In the genomic region with DNA sequence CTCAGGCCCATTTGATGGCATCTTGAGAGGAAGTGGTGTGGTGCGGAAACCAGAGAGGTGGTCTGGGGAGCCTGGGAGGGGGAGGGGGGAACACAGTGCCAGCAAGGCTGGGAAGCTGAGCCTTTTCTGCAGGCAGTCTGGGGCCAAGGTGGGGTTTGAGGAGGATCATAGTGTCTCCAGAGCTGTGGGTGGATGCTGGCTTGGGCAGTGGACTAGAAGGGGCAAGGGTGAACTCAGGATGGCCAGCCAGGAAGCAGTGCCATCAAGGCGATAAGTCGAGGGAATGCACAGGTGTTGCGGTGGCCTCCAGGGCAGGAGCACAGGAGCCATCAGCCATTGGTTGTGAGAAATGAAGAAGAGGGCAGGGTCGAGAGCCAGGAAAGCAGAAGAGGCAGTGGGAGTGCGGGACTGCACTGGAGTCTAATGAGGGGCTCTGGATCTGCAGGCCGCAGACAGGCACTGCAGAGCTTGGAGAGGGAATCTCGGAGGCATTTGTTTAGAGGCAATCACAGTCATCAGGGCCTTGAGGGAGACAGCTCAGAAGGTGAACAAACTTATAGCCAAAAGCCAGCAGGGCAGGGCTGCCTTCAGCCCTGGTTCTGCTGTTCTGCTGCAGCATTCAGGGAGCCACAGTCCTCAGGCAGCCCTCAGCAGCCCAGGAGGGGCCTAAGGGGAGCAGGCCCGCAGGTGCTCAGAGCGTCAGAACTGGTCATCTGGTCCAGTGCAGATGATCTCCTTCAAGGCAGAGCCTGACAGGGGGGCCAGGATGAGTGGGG, we compare ENCODE assay signal across 28 cellular contexts.
A peak's percentile ranks its signal among the peaks of the same experiment; 100 is the strongest.
DNase-seq lines count a peak whose midpoint lies in the region; ATAC-seq and TF ChIP-seq lines count a peak whose summit lies in the region.
"Had no signal": no experiment of that assay in that cellular context is flagged by ENCODE, and none has a peak within 500 bp of the region (broad histone marks: within the 10 kb centered on the region; RNA-seq: fewer than 3 reads in every experiment).

No MANE protein-coding gene starts in this region.

- no peak overlapping the region for H3K27ac ChIP-seq in RWPE2 (ENCODE audit: poor library complexity, severe bottlenecking)
- no peak overlapping the region for H3K27ac ChIP-seq in naive thymus-derived CD4-positive, alpha-beta T cell (ENCODE audit: low read depth, low read length)
- H3K27ac ChIP-seq in substantia nigra (ENCODE audit: low read depth, low read length, poor library complexity, severe bottlenecking), result peak overlapping the region; percentile 14
- H3K27ac ChIP-seq: lower lobe of right lung, RWPE1, upper lobe of left lung had no signal

- H3K9me3 Mint-ChIP-seq in naive thymus-derived CD4-positive, alpha-beta T cell, result peaks cover 0 to 9% (median 4%) of the 10 kb centered on the region in 11 donors
- H3K9me3 Mint-ChIP-seq in stimulated activated memory B cell treated with anti-CD40 and anti-IgM and Interleukin-4, amounts not matched to agents 10 μg/mL and 1 μg/mL and 100 μg/mL, for 72 hours, result peaks cover 5% of the 10 kb centered on the region

- H3K27me3 Mint-ChIP-seq in naive thymus-derived CD4-positive, alpha-beta T cell, result peaks cover 46 to 54% (median 49%) of the 10 kb centered on the region in 5 donors
- H3K27me3 Mint-ChIP-seq in stimulated activated memory B cell treated with anti-CD40 and anti-IgM and Interleukin-4, amounts not matched to agents 10 μg/mL and 1 μg/mL and 100 μg/mL, for 72 hours, result peaks cover 44% of the 10 kb centered on the region

- no peak for ATAC-seq in RWPE2 (ENCODE audit: low read depth)
- ATAC-seq in naive thymus-derived CD4-positive, alpha-beta T cell, result peak; percentile 16
- ATAC-seq in stimulated activated memory B cell treated with anti-CD40 and anti-IgM and Interleukin-4, amounts not matched to agents 10 μg/mL and 1 μg/mL and 100 μg/mL, for 72 hours, result no peak
- ATAC-seq: lower lobe of right lung, right cardiac atrium had no signal

- H3K4me3 ChIP-seq in RWPE2 (ENCODE audit: severe bottlenecking), result no peak overlapping the region
- H3K4me3 ChIP-seq in naive thymus-derived CD4-positive, alpha-beta T cell (ENCODE audit: low read length), result no peak overlapping the region
- H3K4me3 ChIP-seq: dorsolateral prefrontal cortex, lower lobe of right lung, upper lobe of left lung had no signal

- CTCF ChIA-PET in naive thymus-derived CD4-positive, alpha-beta T cell (lab: Charles Lee), result no interaction called here

- DNase-seq in activated CD8-positive, alpha-beta memory T cell treated with anti-CD3 and anti-CD28 coated beads for 24 hours, result peak; percentile 26
- no peak for DNase-seq in activated CD8-positive, alpha-beta memory T cell treated with anti-CD3 and anti-CD28 coated beads, Interleukin-2, amount 50 U/mL, for 48 hours
- DNase-seq in RWPE2 (ENCODE audit: low spot score), result peak; percentile 42
- peak in 1 of 9 donors; percentile 3 for DNase-seq in naive thymus-derived CD4-positive, alpha-beta T cell
- DNase-seq in substantia nigra (lab: John Stamatoyannopoulos, UW), result no peak
- no peak for DNase-seq in NAMALWA (ENCODE audit: low spot score)
- DNase-seq in H4 (ENCODE audit: low spot score), result no peak
- DNase-seq: activated CD4-positive, alpha-beta T cell treated with anti-CD3 and anti-CD28 coated beads, Interleukin-2, amount 50 U/mL, for 1 hour; activated CD4-positive, CD25-positive, alpha-beta regulatory T cell; activated naive CD4-positive, alpha-beta T cell treated with anti-CD3 and anti-CD28 coated beads, Interleukin-2, amount 10 ng/mL, durations not matched to agents 7 days and 5 days; amniotic stem cell; CD4-positive, alpha-beta memory T cell; cerebellar nuclear complex; dorsolateral prefrontal cortex; foreskin melanocyte; lower lobe of right lung; NCI-H1105 treated with DMSO at 0.1 percent for 48 hours; NCI-H1930; NCI-H510A treated with DMSO at 0.1 percent for 48 hours; posterior cingulate gyrus; right cardiac atrium; stimulated activated CD4-positive, alpha-beta T cell treated with anti-CD3 and anti-CD28 coated beads, Interleukin-12 subunit alpha, Interleukin-12 subunit beta, amount 100 ng/mL, for 4 hours; stimulated activated CD4-positive, alpha-beta T cell treated with anti-CD3 and anti-CD28 coated beads, Interleukin-4, amount 100 ng/mL, for 1 hour; T-helper 1 cell; upper lobe of left lung had no signal

- no peak overlapping the region for H3K27ac Mint-ChIP-seq in naive thymus-derived CD4-positive, alpha-beta T cell
- no peak overlapping the region for H3K27ac Mint-ChIP-seq in stimulated activated memory B cell treated with anti-CD40 and anti-IgM and Interleukin-4, amounts not matched to agents 10 μg/mL and 1 μg/mL and 100 μg/mL, for 72 hours
- H3K27ac Mint-ChIP-seq: activated naive CD4-positive, alpha-beta T cell treated with anti-CD3 and anti-CD28 coated beads, Interleukin-2, amount 10 ng/mL, durations not matched to agents 7 days and 5 days; brain; CD4-positive, alpha-beta memory T cell had no signal

- H3K9me3 ChIP-seq in RWPE2 (ENCODE audit: severe bottlenecking), result no peaks in the 10 kb centered on the region
- H3K9me3 ChIP-seq in naive thymus-derived CD4-positive, alpha-beta T cell (ENCODE audit: control insufficient read depth in 2 of 3, low read length in 3 of 3), result no peaks in the 10 kb centered on the region

- H3K36me3 ChIP-seq in RWPE2 (ENCODE audit: low read depth), result no peaks in the 10 kb centered on the region
- no peaks in the 10 kb centered on the region for H3K36me3 ChIP-seq in naive thymus-derived CD4-positive, alpha-beta T cell (ENCODE audit: control insufficient read depth in 2 of 3, insufficient read depth in 3 of 3, low read length in 3 of 3)
- H3K36me3 ChIP-seq: lower lobe of right lung, upper lobe of left lung had no signal

- H3K4me1 Mint-ChIP-seq in naive thymus-derived CD4-positive, alpha-beta T cell, result peaks cover 2 to 11% (median 6%) of the 10 kb centered on the region in 7 donors
- H3K4me1 Mint-ChIP-seq in stimulated activated memory B cell treated with anti-CD40 and anti-IgM and Interleukin-4, amounts not matched to agents 10 μg/mL and 1 μg/mL and 100 μg/mL, for 72 hours, result peaks cover 31% of the 10 kb centered on the region

- intact Hi-C loops in naive thymus-derived CD4-positive, alpha-beta T cell (cut with micrococcal nuclease), result no loop called here

- no peaks in the 10 kb centered on the region for H3K36me3 Mint-ChIP-seq in naive thymus-derived CD4-positive, alpha-beta T cell
- H3K36me3 Mint-ChIP-seq in stimulated activated memory B cell treated with anti-CD40 and anti-IgM and Interleukin-4, amounts not matched to agents 10 μg/mL and 1 μg/mL and 100 μg/mL, for 72 hours, result no peaks in the 10 kb centered on the region
- H3K36me3 Mint-ChIP-seq: activated naive CD4-positive, alpha-beta T cell treated with anti-CD3 and anti-CD28 coated beads, Interleukin-2, amount 10 ng/mL, durations not matched to agents 7 days and 5 days; CD4-positive, alpha-beta memory T cell had no signal

- POLR2A ChIA-PET in naive thymus-derived CD4-positive, alpha-beta T cell (lab: Charles Lee), result no interaction called here

- H3K4me1 ChIP-seq in RWPE2 (ENCODE audit: insufficient read depth, poor library complexity, severe bottlenecking), result no peaks in the 10 kb centered on the region
- no peaks in the 10 kb centered on the region for H3K4me1 ChIP-seq in naive thymus-derived CD4-positive, alpha-beta T cell (ENCODE audit: control insufficient read depth in 2 of 2, insufficient read depth in 2 of 2, low read length in 2 of 2)

- TF ChIP-seq CTCF in RWPE2 (IDR thresholded peaks at IDR 0.05; ENCODE audit: poor library complexity, severe bottlenecking), result no peak

- no peak overlapping the region for H3K4me3 Mint-ChIP-seq in naive thymus-derived CD4-positive, alpha-beta T cell
- H3K4me3 Mint-ChIP-seq in stimulated activated memory B cell treated with anti-CD40 and anti-IgM and Interleukin-4, amounts not matched to agents 10 μg/mL and 1 μg/mL and 100 μg/mL, for 72 hours, result no peak overlapping the region
- H3K4me3 Mint-ChIP-seq: activated naive CD4-positive, alpha-beta T cell treated with anti-CD3 and anti-CD28 coated beads, Interleukin-2, amount 10 ng/mL, durations not matched to agents 7 days and 5 days; CD4-positive, alpha-beta memory T cell had no signal

- peaks cover 25% of the 10 kb centered on the region for H3K27me3 ChIP-seq in RWPE2 (ENCODE audit: insufficient read depth, poor library complexity, severe bottlenecking)
- no peaks in the 10 kb centered on the region for H3K27me3 ChIP-seq in naive thymus-derived CD4-positive, alpha-beta T cell (ENCODE audit: control insufficient read depth in 2 of 2, insufficient read depth in 2 of 2, low read length in 2 of 2)

Comparison
In these comparisons a context has a peak if more than half of its experiments do, and no peak if none do; other contexts are left out.
1. DNase-seq: peak in activated CD8-positive, alpha-beta memory T cell treated with anti-CD3 and anti-CD28 coated beads for 24 hours (single experiment) and RWPE2 (single experiment); none in activated CD8-positive, alpha-beta memory T cell treated with anti-CD3 and anti-CD28 coated beads, Interleukin-2, amount 50 U/mL, for 48 hours (single experiment), substantia nigra (0 of 49), NAMALWA (single experiment) and H4 (single experiment).